In genomic region chr11:117071344-117071787, GRCh38 we compare ENCODE assay signal across 9 cellular contexts. TPM values are rescaled to one million over a fixed set of nuclear protein-coding genes. Genes with fewer than 3 reads are reported as not detected.
DNase-seq lines count a peak whose midpoint lies in the region; ATAC-seq and TF ChIP-seq lines count a peak whose summit lies in the region.
"Had no signal": no experiment of that assay in that cellular context is flagged by ENCODE, and none has a peak within 500 bp of the region (broad histone marks: within the 10 kb centered on the region; RNA-seq: fewer than 3 reads in every experiment).

No MANE protein-coding gene starts in this region.

- TF ChIP-seq POLR2A in thyroid gland (IDR thresholded peaks at IDR 0.05): no peak

- H3K27ac ChIP-seq in thyroid gland: peak overlapping the region; percentile 50 to 61 (median 59)

- intact Hi-C loops in thyroid gland (cut with DNase I): no loop called here
- intact Hi-C loops in activated CD4-positive, alpha-beta T cell treated with anti-CD3 and anti-CD28 coated beads, Interleukin-2, amount 10 ng/mL, durations not matched to agents 24 days and 14 days (cut with micrococcal nuclease): no loop called here

- no peaks in the 10 kb centered on the region for H3K27me3 Mint-ChIP-seq in T-helper 1 cell treated with Interleukin-12 subunit alpha and Interleukin-12 subunit beta and Interleukin-4 antibody, amounts not matched to agents 30 μg/mL and 1 μg/mL, for 36 hours (ENCODE audit: low read depth)
- H3K27me3 Mint-ChIP-seq in activated CD4-positive, alpha-beta T cell treated with anti-CD3 and anti-CD28 coated beads, Interleukin-2, amount 10 ng/mL, durations not matched to agents 24 days and 14 days: no peaks in the 10 kb centered on the region
- H3K27me3 Mint-ChIP-seq: CD4-positive, CD25-positive, alpha-beta regulatory T cell had no signal

- no peak overlapping the region for H3K4me3 ChIP-seq in thyroid gland (replicated peaks in 1 of 3)

- H3K4me1 ChIP-seq in thyroid gland: peaks cover 32 to 41% of the 10 kb centered on the region in 2 donors

- DNase-seq in T-helper 1 cell (no peak), amniotic epithelial cell (ENCODE audit: low read depth) (peak; percentile 21), kidney tubule cell (ENCODE audit: low spot score) (peak; percentile 68), thyroid gland (peak; percentile 72 to 74), GDM1 (lab: John Stamatoyannopoulos, UW) (no peak)
- DNase-seq in activated CD4-positive, alpha-beta T cell treated with anti-CD3 and anti-CD28 coated beads, Interleukin-2, amount 10 ng/mL, durations not matched to agents 24 days and 14 days: no peak
- DNase-seq: CD4-positive, CD25-positive, alpha-beta regulatory T cell had no signal

- WGBS in thyroid gland, 2 donors: 34 to 45% methylated on average over 3 of the region's 3 CpGs

- H3K36me3 ChIP-seq in thyroid gland: no peaks in the 10 kb centered on the region

- H3K4me3 Mint-ChIP-seq in T-helper 1 cell treated with Interleukin-12 subunit alpha and Interleukin-12 subunit beta and Interleukin-4 antibody, amounts not matched to agents 30 μg/mL and 1 μg/mL, for 36 hours: no peak overlapping the region
- no peak overlapping the region for H3K4me3 Mint-ChIP-seq in activated CD4-positive, alpha-beta T cell treated with anti-CD3 and anti-CD28 coated beads, Interleukin-2, amount 10 ng/mL, durations not matched to agents 24 days and 14 days
- H3K4me3 Mint-ChIP-seq: CD4-positive, CD25-positive, alpha-beta regulatory T cell had no signal

- H3K36me3 Mint-ChIP-seq in T-helper 1 cell treated with Interleukin-12 subunit alpha and Interleukin-12 subunit beta and Interleukin-4 antibody, amounts not matched to agents 30 μg/mL and 1 μg/mL, for 36 hours (ENCODE audit: low read depth): peaks cover 7% of the 10 kb centered on the region
- peaks cover 10% of the 10 kb centered on the region for H3K36me3 Mint-ChIP-seq in activated CD4-positive, alpha-beta T cell treated with anti-CD3 and anti-CD28 coated beads, Interleukin-2, amount 10 ng/mL, durations not matched to agents 24 days and 14 days (ENCODE audit: low read depth)

- no peak for TF ChIP-seq CTCF in thyroid gland (IDR thresholded peaks at IDR 0.05)

- peaks cover 38% of the 10 kb centered on the region for H3K4me1 Mint-ChIP-seq in T-helper 1 cell treated with Interleukin-12 subunit alpha and Interleukin-12 subunit beta and Interleukin-4 antibody, amounts not matched to agents 30 μg/mL and 1 μg/mL, for 36 hours (ENCODE audit: low read depth)
- H3K4me1 Mint-ChIP-seq in activated CD4-positive, alpha-beta T cell treated with anti-CD3 and anti-CD28 coated beads, Interleukin-2, amount 10 ng/mL, durations not matched to agents 24 days and 14 days: peaks cover 44% of the 10 kb centered on the region

- H3K9me3 Mint-ChIP-seq in T-helper 1 cell treated with Interleukin-12 subunit alpha and Interleukin-12 subunit beta and Interleukin-4 antibody, amounts not matched to agents 30 μg/mL and 1 μg/mL, for 36 hours: no peaks in the 10 kb centered on the region
- H3K9me3 Mint-ChIP-seq in activated CD4-positive, alpha-beta T cell treated with anti-CD3 and anti-CD28 coated beads, Interleukin-2, amount 10 ng/mL, durations not matched to agents 24 days and 14 days: no peaks in the 10 kb centered on the region

- no peaks in the 10 kb centered on the region for H3K9me3 ChIP-seq in thyroid gland

- peak overlapping the region; percentile 49 for H3K27ac Mint-ChIP-seq in T-helper 1 cell treated with Interleukin-12 subunit alpha and Interleukin-12 subunit beta and Interleukin-4 antibody, amounts not matched to agents 30 μg/mL and 1 μg/mL, for 36 hours
- H3K27ac Mint-ChIP-seq in activated CD4-positive, alpha-beta T cell treated with anti-CD3 and anti-CD28 coated beads, Interleukin-2, amount 10 ng/mL, durations not matched to agents 24 days and 14 days: no peak overlapping the region

- no peaks in the 10 kb centered on the region for H3K27me3 ChIP-seq in thyroid gland

- ATAC-seq in HG02885 (IDR thresholded peaks at IDR 0.05; ENCODE audit: poor library complexity, unreplicated experiment): no peak

RNA-seq across cellular contexts. Expression of gene SIK3, which starts 26.9 kb away (rescaled TPM):
- total RNA-seq in thyroid gland: 10 to 100 TPM; 46.0 to 86.3 (median 71.9) TPM
- total RNA-seq in activated CD4-positive, alpha-beta T cell treated with anti-CD3 and anti-CD28 coated beads, Interleukin-2, amount 10 ng/mL, durations not matched to agents 24 days and 14 days: 38.4 and 38.7 TPM in 2 replicates

Comparison
In these comparisons a context has a peak if more than half of its experiments do, and no peak if none do; other contexts are left out.
1. DNase-seq: peak in amniotic epithelial cell (single experiment), kidney tubule cell (single experiment) and thyroid gland (2 of 2); none in T-helper 1 cell (0 of 5), activated CD4-positive, alpha-beta T cell treated with anti-CD3 and anti-CD28 coated beads, Interleukin-2, amount 10 ng/mL, durations not matched to agents 24 days and 14 days (single experiment) and GDM1 (single experiment).